19 cellular contexts compared by ENCODE assay signal in genomic region chr10:12833451-12833850, GRCh38.
A peak's percentile ranks its signal among the peaks of the same experiment; 100 is the strongest.
DNase-seq lines count a peak whose midpoint lies in the region; FAIRE-seq and TF ChIP-seq lines count a peak whose summit lies in the region.
"Had no signal": no experiment of that assay in that cellular context is flagged by ENCODE, and none has a peak within 500 bp of the region (broad histone marks: within the 10 kb centered on the region; RNA-seq: fewer than 3 reads in every experiment).

No MANE protein-coding gene starts in this region.

- no peak overlapping the region for H2AFZ ChIP-seq in astrocyte (ENCODE audit: low read depth, low read length)

- H3K27me3 ChIP-seq in astrocyte (ENCODE audit: insufficient read depth, low read length), result peaks cover 2% of the 10 kb centered on the region
- no peaks in the 10 kb centered on the region for H3K27me3 ChIP-seq in prostate gland (replicated peaks; ENCODE audit: insufficient read depth)
- H3K27me3 ChIP-seq: BLaER1 had no signal

- H4K20me1 ChIP-seq in astrocyte (ENCODE audit: insufficient read depth, low read length), result no peaks in the 10 kb centered on the region
- H4K20me1 ChIP-seq: BLaER1 had no signal

- no peaks in the 10 kb centered on the region for H3K9me3 ChIP-seq in astrocyte (ENCODE audit: insufficient read depth, low read depth, low read length)
- no peaks in the 10 kb centered on the region for H3K9me3 ChIP-seq in prostate gland
- H3K9me3 ChIP-seq: BLaER1 had no signal

- H3K4me2 ChIP-seq in astrocyte (ENCODE audit: low read length), result no peak overlapping the region
- H3K4me2 ChIP-seq: BLaER1 had no signal

- H3K27ac ChIP-seq in RWPE1, result peak overlapping the region; percentile 83
- H3K27ac ChIP-seq in astrocyte (ENCODE audit: low read depth, low read length), result no peak overlapping the region
- H3K27ac ChIP-seq in prostate gland, result no peak overlapping the region
- H3K27ac ChIP-seq: BLaER1 had no signal

- H3K9me3 Mint-ChIP-seq in astrocyte (ENCODE audit: unreplicated experiment), result peaks cover 2% of the 10 kb centered on the region
- H3K9me3 Mint-ChIP-seq: CD4-positive, alpha-beta memory T cell had no signal

- no peaks in the 10 kb centered on the region for H3K79me2 ChIP-seq in astrocyte (ENCODE audit: insufficient read depth, low read length)

- intact Hi-C loops in prostate gland (cut with DNase I), result no loop called here

- peak; percentile 20 for DNase-seq in RWPE1 (ENCODE audit: low spot score)
- no peak for DNase-seq in astrocyte (ENCODE audit: low read depth)
- peak; percentile 27 for DNase-seq in fibroblast of villous mesenchyme (ENCODE audit: low read depth)
- DNase-seq in prostate gland (ENCODE audit: low spot score), result peak; percentile 42
- DNase-seq in NCI-H2227 treated with DMSO at 0.1 percent for 48 hours (lab: John Stamatoyannopoulos, UW), result no peak
- DNase-seq in activated gamma-delta T cell treated with Interleukin-2 at 50 U/mL for 16 hours, result no peak
- no peak for DNase-seq in DMS53 treated with DMSO at 0.1 percent for 48 hours (lab: John Stamatoyannopoulos, UW; ENCODE audit: unreplicated experiment)
- no peak for DNase-seq in OCI-M1 (lab: John Stamatoyannopoulos, UW)
- DNase-seq: 8988T; CD4-positive, alpha-beta memory T cell; DMS153; DMS79 treated with DMSO at 0.1 percent for 48 hours; GF-D8; GOT3; H7; HFFc6 had no signal

- H3K4me1 Mint-ChIP-seq in astrocyte (ENCODE audit: low read depth, unreplicated experiment), result peaks cover 17% of the 10 kb centered on the region
- H3K4me1 Mint-ChIP-seq: CD14-positive monocyte; CD4-positive, alpha-beta memory T cell had no signal

- peaks cover 7% of the 10 kb centered on the region for H3K27me3 Mint-ChIP-seq in astrocyte (ENCODE audit: low read depth, unreplicated experiment)
- H3K27me3 Mint-ChIP-seq: CD4-positive, alpha-beta memory T cell had no signal

- 31% methylated on average over 11 of the region's 11 CpGs for WGBS in prostate gland

- no peak for FAIRE-seq in astrocyte (lab: Jason Lieb, UNC)
- FAIRE-seq: HTR-8/SVneo had no signal

- peak overlapping the region; percentile 62 for H3K27ac Mint-ChIP-seq in astrocyte (ENCODE audit: unreplicated experiment)
- H3K27ac Mint-ChIP-seq: CD4-positive, alpha-beta memory T cell; HFFc6 had no signal

- H3K36me3 Mint-ChIP-seq in astrocyte (ENCODE audit: low read depth, unreplicated experiment), result peaks cover 19% of the 10 kb centered on the region
- H3K36me3 Mint-ChIP-seq: CD14-positive monocyte had no signal

- no peak overlapping the region for H3K9ac ChIP-seq in astrocyte (ENCODE audit: low read length)
- H3K9ac ChIP-seq: BLaER1 had no signal

- TF ChIP-seq POLR2A in prostate gland (IDR thresholded peaks at IDR 0.05), result no peak

- TF ChIP-seq CTCF in RWPE1 (conservative IDR thresholded peaks at IDR 0.05; ENCODE audit: low read depth) (no peak), astrocyte (IDR thresholded peaks at IDR 0.05; ENCODE audit: insufficient read depth, low read depth, low read length) (no peak), fibroblast of villous mesenchyme (IDR thresholded peaks at IDR 0.05; ENCODE audit: insufficient read depth, low read depth, low read length) (no peak), prostate gland (IDR thresholded peaks at IDR 0.05) (no peak)

- no peaks in the 10 kb centered on the region for H3K4me1 ChIP-seq in astrocyte (ENCODE audit: insufficient read depth, low read length)
- H3K4me1 ChIP-seq in prostate gland (replicated peaks), result no peaks in the 10 kb centered on the region

- H3K36me3 ChIP-seq in astrocyte (ENCODE audit: insufficient read depth, low read length) (peaks cover 2% of the 10 kb centered on the region), prostate gland (no peaks in the 10 kb centered on the region)
- H3K36me3 ChIP-seq: BLaER1 had no signal

- POLR2A ChIA-PET in RWPE1 (lab: Yijun Ruan, JAX; ENCODE audit: low non-redundant PET), result interaction anchor here (0.7 kb wide), 1 partner anchor 534 kb away, joined by 6 read pairs; no protein-coding TSS in a partner anchor

- H3K4me3 ChIP-seq in astrocyte (ENCODE audit: insufficient read depth, low read depth, low read length) (no peak overlapping the region), fibroblast of villous mesenchyme (ENCODE audit: low read depth, low read length) (no peak overlapping the region), prostate gland (no peak overlapping the region)
- H3K4me3 ChIP-seq: BLaER1 had no signal

- H3K4me3 Mint-ChIP-seq in astrocyte (ENCODE audit: unreplicated experiment), result no peak overlapping the region
- H3K4me3 Mint-ChIP-seq: CD14-positive monocyte; CD4-positive, alpha-beta memory T cell; HFFc6 had no signal

- CTCF ChIA-PET in RWPE1 (lab: Yijun Ruan, JAX), result no interaction called here

Comparison
In these comparisons a context has a peak if more than half of its experiments do, and no peak if none do; other contexts are left out.
1. DNase-seq: peak in RWPE1 (single experiment), fibroblast of villous mesenchyme (single experiment) and prostate gland (single experiment); none in astrocyte (single experiment), NCI-H2227 treated with DMSO at 0.1 percent for 48 hours (single experiment), activated gamma-delta T cell treated with Interleukin-2 at 50 U/mL for 16 hours (single experiment), DMS53 treated with DMSO at 0.1 percent for 48 hours (single experiment) and OCI-M1 (single experiment).